In the genomic region with DNA sequence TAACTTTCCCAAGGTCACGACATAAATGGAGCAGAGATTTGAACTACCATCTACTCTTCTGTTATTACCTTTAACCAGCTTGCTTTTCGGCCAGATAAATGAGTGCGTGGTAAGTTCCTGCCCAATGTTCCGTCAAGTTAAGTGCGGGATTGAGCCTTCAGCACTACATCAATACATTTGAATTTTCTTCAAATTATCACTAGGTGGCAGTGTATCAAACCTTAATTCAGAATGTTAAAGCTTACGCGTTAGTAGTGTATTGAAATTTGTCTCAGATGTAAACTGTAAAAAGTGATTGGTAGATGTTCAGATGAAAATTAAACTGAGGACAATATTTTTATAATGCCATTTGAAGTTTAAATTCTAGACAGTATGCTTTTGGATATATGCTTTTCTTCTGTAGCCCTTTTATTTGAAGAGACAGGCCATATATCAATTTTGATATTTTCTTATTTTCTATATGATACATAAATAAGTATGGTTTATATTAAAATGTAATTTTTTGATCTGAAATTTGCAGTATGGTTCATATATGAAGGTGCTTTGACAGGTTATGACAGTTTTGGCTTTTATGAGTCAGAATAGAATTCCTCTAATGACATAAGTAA, we compare ENCODE assay signal across 1 cellular context.
TF ChIP-seq lines count a peak whose summit lies in the region.

No MANE protein-coding gene starts in this region.

TF ChIP-seq in HepG2, 621 proteins besides CTCF, POLR2A, EP300 and RAD21 (continued from another document):
- TF ChIP-seq, protein P1, sequence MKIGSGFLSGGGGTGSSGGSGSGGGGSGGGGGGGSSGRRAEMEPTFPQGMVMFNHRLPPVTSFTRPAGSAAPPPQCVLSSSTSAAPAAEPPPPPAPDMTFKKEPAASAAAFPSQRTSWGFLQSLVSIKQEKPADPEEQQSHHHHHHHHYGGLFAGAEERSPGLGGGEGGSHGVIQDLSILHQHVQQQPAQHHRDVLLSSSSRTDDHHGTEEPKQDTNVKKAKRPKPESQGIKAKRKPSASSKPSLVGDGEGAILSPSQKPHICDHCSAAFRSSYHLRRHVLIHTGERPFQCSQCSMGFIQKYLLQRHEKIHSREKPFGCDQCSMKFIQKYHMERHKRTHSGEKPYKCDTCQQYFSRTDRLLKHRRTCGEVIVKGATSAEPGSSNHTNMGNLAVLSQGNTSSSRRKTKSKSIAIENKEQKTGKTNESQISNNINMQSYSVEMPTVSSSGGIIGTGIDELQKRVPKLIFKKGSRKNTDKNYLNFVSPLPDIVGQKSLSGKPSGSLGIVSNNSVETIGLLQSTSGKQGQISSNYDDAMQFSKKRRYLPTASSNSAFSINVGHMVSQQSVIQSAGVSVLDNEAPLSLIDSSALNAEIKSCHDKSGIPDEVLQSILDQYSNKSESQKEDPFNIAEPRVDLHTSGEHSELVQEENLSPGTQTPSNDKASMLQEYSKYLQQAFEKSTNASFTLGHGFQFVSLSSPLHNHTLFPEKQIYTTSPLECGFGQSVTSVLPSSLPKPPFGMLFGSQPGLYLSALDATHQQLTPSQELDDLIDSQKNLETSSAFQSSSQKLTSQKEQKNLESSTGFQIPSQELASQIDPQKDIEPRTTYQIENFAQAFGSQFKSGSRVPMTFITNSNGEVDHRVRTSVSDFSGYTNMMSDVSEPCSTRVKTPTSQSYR (CRISPR knock-in tag; IDR thresholded peaks at IDR 0.05; ENCODE audit: borderline replicate concordance): no peak
- no peak for TF ChIP-seq ZNF33B (CRISPR knock-in tag; IDR thresholded peaks at IDR 0.05)
- no peak for TF ChIP-seq SP4 (CRISPR knock-in tag; IDR thresholded peaks at IDR 0.05)
- peak; percentile 44 for TF ChIP-seq STAG1 (CRISPR knock-in tag; IDR thresholded peaks at IDR 0.05)
- no peak for TF ChIP-seq PPARG (CRISPR knock-in tag; conservative IDR thresholded peaks at IDR 0.05)
- no peak for TF ChIP-seq ZSCAN31 (CRISPR knock-in tag; IDR thresholded peaks at IDR 0.05; ENCODE audit: low read depth)
